18 cellular contexts compared by ENCODE assay signal in genomic region chr6:42460892-42461291, GRCh38. TPM values are rescaled to one million over a fixed set of nuclear protein-coding genes. Genes with fewer than 3 reads are reported as not detected.
DNase-seq lines count a peak whose midpoint lies in the region; FAIRE-seq and TF ChIP-seq lines count a peak whose summit lies in the region.
"Had no signal": no experiment of that assay in that cellular context is flagged by ENCODE, and none has a peak within 500 bp of the region (broad histone marks: within the 10 kb centered on the region; RNA-seq: fewer than 3 reads in every experiment).

No MANE protein-coding gene starts in this region.

- FAIRE-seq in D721Med (lab: Jason Lieb, UNC) = no peak
- FAIRE-seq: GM12891, GM18507, K562 had no signal

- TF ChIP-seq CTCF in fibroblast of the aortic adventitia (IDR thresholded peaks at IDR 0.05; ENCODE audit: insufficient read depth, low read length) (no peak), D721Med (IDR thresholded peaks at IDR 0.05; ENCODE audit: insufficient read depth, missing control alignments) (no peak)

- no peak overlapping the region for H3K9ac ChIP-seq in adipocyte (ENCODE audit: low read length)

- H3K9me3 ChIP-seq in adipocyte (ENCODE audit: control insufficient read depth, low read length) = no peaks in the 10 kb centered on the region

- no peaks in the 10 kb centered on the region for H3K27me3 ChIP-seq in adipocyte (replicated peaks; ENCODE audit: control insufficient read depth, insufficient read depth, low read length)

- H3K4me3 ChIP-seq in adipocyte (ENCODE audit: low read length) (no peak overlapping the region), fibroblast of the aortic adventitia (ENCODE audit: low read depth, low read length) (no peak overlapping the region)
- H3K4me3 ChIP-seq: K562 had no signal

- DNase-seq in GM03348 (ENCODE audit: low spot score) = peak; percentile 60
- DNase-seq in adipocyte (ENCODE audit: low read depth) = peak; percentile 65
- peak; percentile 45 for DNase-seq in fibroblast of the aortic adventitia (ENCODE audit: low read depth)
- no peak for DNase-seq in D721Med (ENCODE audit: insufficient read length, low spot score)
- no peak for DNase-seq in middle frontal gyrus (ENCODE audit: extremely low spot score, low spot score)
- DNase-seq in NK-92 treated with Interleukin-12 subunit alpha and Interleukin-12 subunit beta, amount 100 ng/mL, for 24 hours (lab: John Stamatoyannopoulos, UW) = no peak
- DNase-seq in stimulated activated CD4-positive, alpha-beta T cell treated with anti-CD3 and anti-CD28 coated beads, Interleukin-15, amount 100 ng/mL, for 24 hours = no peak
- DNase-seq: CD4-positive, CD25-positive, alpha-beta regulatory T cell; DMS79; GDM1; GOT3; MV-4-11; NCI-H1417; NCI-H1930; NCI-H774 had no signal

- H3K36me3 ChIP-seq in adipocyte (ENCODE audit: control insufficient read depth, insufficient read depth, low read length, severe bottlenecking) = no peaks in the 10 kb centered on the region

- H3K4me1 ChIP-seq in adipocyte (ENCODE audit: control insufficient read depth, insufficient read depth, low read length) = no peaks in the 10 kb centered on the region

RNA-seq across cellular contexts. Expression of gene TRERF1, which starts 9.2 kb away (rescaled TPM):
- 4.8 and 12.0 TPM in 2 replicates for total RNA-seq in fibroblast of the aortic adventitia (ENCODE audit: low replicate concordance)

Comparison
In these comparisons a context has a peak if more than half of its experiments do, and no peak if none do; other contexts are left out.
1. DNase-seq: peak in GM03348 (single experiment), adipocyte (single experiment) and fibroblast of the aortic adventitia (single experiment); none in D721Med (single experiment), middle frontal gyrus (single experiment), NK-92 treated with Interleukin-12 subunit alpha and Interleukin-12 subunit beta, amount 100 ng/mL, for 24 hours (single experiment) and stimulated activated CD4-positive, alpha-beta T cell treated with anti-CD3 and anti-CD28 coated beads, Interleukin-15, amount 100 ng/mL, for 24 hours (single experiment).